ENCODE assay signal across 1 cellular context in the genomic region with DNA sequence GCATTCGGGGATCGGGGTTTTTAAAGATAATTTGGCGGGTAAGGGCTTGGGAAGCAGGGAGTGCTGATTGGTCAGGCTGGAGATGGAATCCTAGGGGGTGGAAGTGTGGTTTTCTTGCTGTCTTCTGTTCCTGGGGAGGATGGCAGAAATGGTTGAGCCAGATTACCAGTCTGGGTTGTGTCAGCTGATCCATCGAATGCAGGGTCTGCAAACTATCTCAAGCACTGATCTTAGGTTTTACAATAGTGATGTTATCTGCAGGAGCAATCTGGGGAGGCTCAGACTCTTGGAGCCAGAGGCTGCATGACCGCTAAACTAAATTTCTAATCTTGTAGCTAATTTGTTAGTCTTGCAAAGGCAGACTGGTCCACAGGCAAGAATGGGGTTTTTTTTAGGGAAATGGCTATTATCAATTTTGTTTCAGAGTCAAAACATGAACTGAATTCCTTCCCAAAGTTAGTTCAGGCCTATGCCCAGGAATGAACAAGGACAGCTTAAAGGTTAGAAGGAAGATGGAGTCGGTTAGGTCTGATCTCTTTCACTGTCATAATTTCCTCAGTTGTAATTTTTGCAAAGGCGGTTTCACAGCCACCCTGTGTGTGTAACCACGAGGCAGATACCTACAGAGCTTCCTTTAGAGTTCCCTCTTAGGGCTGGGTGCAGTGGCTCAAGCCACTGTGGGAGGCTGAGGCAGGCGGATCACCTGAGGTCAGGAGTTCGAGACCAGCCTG.
TF ChIP-seq lines count a peak whose summit lies in the region.

No MANE protein-coding gene starts in this region.

TF ChIP-seq in K562, 482 proteins besides CTCF, POLR2A, EP300 and RAD21 (continued from another document and continues in another):
- peak; percentile 62; the same call in 1 of the 2 replicates for TF ChIP-seq TCFL5 (CRISPR knock-in tag; conservative IDR thresholded peaks at IDR 0.05)
- TF ChIP-seq ZNF444 (CRISPR knock-in tag; IDR thresholded peaks at IDR 0.05) = peak; percentile 69; the same call in 1 of the 2 replicates
- TF ChIP-seq DDX20 (tag; IDR thresholded peaks at IDR 0.05; ENCODE audit: low read depth) = peak; percentile 88
- 0 out of 2 replicates have a peak, but pooled peaks have one; percentile 23 for TF ChIP-seq MECOM (CRISPR knock-in tag; IDR thresholded peaks at IDR 0.05)
- TF ChIP-seq SOX6 (IDR thresholded peaks at IDR 0.05) = peak; percentile 21; the same call in 1 of the 2 replicates
- TF ChIP-seq ZNF311 (CRISPR knock-in tag; IDR thresholded peaks at IDR 0.05) = peak; percentile 61; the same call in 1 of the 2 replicates
- no peak for TF ChIP-seq FOXP1 (CRISPR knock-in tag; IDR thresholded peaks at IDR 0.05)
- TF ChIP-seq ZNF239 (CRISPR knock-in tag; IDR thresholded peaks at IDR 0.05) = peak; percentile 67; the same call in 1 of the 2 replicates
- TF ChIP-seq GABPB2 (CRISPR knock-in tag; conservative IDR thresholded peaks at IDR 0.05) = no peak
- TF ChIP-seq, protein P1, sequence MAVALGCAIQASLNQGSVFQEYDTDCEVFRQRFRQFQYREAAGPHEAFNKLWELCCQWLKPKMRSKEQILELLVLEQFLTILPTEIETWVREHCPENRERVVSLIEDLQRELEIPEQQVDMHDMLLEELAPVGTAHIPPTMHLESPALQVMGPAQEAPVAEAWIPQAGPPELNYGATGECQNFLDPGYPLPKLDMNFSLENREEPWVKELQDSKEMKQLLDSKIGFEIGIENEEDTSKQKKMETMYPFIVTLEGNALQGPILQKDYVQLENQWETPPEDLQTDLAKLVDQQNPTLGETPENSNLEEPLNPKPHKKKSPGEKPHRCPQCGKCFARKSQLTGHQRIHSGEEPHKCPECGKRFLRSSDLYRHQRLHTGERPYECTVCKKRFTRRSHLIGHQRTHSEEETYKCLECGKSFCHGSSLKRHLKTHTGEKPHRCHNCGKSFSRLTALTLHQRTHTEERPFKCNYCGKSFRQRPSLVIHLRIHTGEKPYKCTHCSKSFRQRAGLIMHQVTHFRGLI (CRISPR knock-in tag; IDR thresholded peaks at IDR 0.05) = peak; percentile 85
- no peak for TF ChIP-seq ZNF184 (CRISPR knock-in tag; IDR thresholded peaks at IDR 0.05)
- peak; percentile 82; the same call in 1 of the 2 replicates for TF ChIP-seq PTRF (tag; IDR thresholded peaks at IDR 0.05)
- TF ChIP-seq, protein P2, sequence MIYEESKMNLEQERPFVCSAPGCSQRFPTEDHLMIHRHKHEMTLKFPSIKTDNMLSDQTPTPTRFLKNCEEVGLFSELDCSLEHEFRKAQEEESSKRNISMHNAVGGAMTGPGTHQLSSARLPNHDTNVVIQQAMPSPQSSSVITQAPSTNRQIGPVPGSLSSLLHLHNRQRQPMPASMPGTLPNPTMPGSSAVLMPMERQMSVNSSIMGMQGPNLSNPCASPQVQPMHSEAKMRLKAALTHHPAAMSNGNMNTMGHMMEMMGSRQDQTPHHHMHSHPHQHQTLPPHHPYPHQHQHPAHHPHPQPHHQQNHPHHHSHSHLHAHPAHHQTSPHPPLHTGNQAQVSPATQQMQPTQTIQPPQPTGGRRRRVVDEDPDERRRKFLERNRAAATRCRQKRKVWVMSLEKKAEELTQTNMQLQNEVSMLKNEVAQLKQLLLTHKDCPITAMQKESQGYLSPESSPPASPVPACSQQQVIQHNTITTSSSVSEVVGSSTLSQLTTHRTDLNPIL (CRISPR knock-in tag; IDR thresholded peaks at IDR 0.05) = peak; percentile 47; the same call in 1 of the 2 replicates
- TF ChIP-seq HIVEP1 (CRISPR knock-in tag; IDR thresholded peaks at IDR 0.05) = peak; percentile 88
- peak; percentile 72; the same call in 1 of the 2 replicates for TF ChIP-seq ELF2 (CRISPR knock-in tag; IDR thresholded peaks at IDR 0.05)
- TF ChIP-seq, protein P3, sequence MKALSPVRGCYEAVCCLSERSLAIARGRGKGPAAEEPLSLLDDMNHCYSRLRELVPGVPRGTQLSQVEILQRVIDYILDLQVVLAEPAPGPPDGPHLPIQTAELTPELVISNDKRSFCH (CRISPR knock-in tag; IDR thresholded peaks at IDR 0.05) = no peak
- TF ChIP-seq, protein P3 (tag; IDR thresholded peaks at IDR 0.05) = peak; percentile 64; the same call in 1 of the 2 replicates
- peak; percentile 91; the same call in 1 of the 2 replicates for TF ChIP-seq ZNF76 (CRISPR knock-in tag; IDR thresholded peaks at IDR 0.05; ENCODE audit: borderline replicate concordance)
- TF ChIP-seq BRD9 (IDR thresholded peaks at IDR 0.05; ENCODE audit: low read depth, partially characterized antibody) = no peak
- TF ChIP-seq RFX1 (IDR thresholded peaks at IDR 0.05) = no peak
- TF ChIP-seq ZNF766 (CRISPR knock-in tag; conservative IDR thresholded peaks at IDR 0.05) = peak; percentile 72; the same call in 1 of the 2 replicates
- 0 out of 2 replicates have a peak, but pooled peaks have one; percentile 19 for TF ChIP-seq CAMTA2 (CRISPR knock-in tag; conservative IDR thresholded peaks at IDR 0.05)
- TF ChIP-seq NR4A1 (CRISPR knock-in tag; IDR thresholded peaks at IDR 0.05) = no peak
- TF ChIP-seq NR4A1 (tag; IDR thresholded peaks at IDR 0.05) = peak; percentile 85
- no peak for TF ChIP-seq CHD4 (IDR thresholded peaks at IDR 0.05; ENCODE audit: insufficient read depth, insufficient replicate concordance, low read depth, low read length, poor library complexity, severe bottlenecking)
- TF ChIP-seq, protein P4, sequence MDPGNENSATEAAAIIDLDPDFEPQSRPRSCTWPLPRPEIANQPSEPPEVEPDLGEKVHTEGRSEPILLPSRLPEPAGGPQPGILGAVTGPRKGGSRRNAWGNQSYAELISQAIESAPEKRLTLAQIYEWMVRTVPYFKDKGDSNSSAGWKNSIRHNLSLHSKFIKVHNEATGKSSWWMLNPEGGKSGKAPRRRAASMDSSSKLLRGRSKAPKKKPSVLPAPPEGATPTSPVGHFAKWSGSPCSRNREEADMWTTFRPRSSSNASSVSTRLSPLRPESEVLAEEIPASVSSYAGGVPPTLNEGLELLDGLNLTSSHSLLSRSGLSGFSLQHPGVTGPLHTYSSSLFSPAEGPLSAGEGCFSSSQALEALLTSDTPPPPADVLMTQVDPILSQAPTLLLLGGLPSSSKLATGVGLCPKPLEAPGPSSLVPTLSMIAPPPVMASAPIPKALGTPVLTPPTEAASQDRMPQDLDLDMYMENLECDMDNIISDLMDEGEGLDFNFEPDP (CRISPR knock-in tag; IDR thresholded peaks at IDR 0.05) = peak; percentile 55; the same call in 1 of the 2 replicates
- TF ChIP-seq, protein P5, sequence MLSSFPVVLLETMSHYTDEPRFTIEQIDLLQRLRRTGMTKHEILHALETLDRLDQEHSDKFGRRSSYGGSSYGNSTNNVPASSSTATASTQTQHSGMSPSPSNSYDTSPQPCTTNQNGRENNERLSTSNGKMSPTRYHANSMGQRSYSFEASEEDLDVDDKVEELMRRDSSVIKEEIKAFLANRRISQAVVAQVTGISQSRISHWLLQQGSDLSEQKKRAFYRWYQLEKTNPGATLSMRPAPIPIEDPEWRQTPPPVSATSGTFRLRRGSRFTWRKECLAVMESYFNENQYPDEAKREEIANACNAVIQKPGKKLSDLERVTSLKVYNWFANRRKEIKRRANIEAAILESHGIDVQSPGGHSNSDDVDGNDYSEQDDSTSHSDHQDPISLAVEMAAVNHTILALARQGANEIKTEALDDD (IDR thresholded peaks at IDR 0.05) = peak; percentile 23; the same call in 1 of the 2 replicates
- peak; percentile 82 for TF ChIP-seq ZNF79 (CRISPR knock-in tag; IDR thresholded peaks at IDR 0.05; ENCODE audit: low read depth)
- peak in 1 of 2 experiments; percentile 71; a peak in 1 of 4 replicates for TF ChIP-seq TEAD1 (CRISPR knock-in tag; IDR thresholded peaks at IDR 0.05)
- peak; percentile 40; the same call in 1 of the 2 replicates for TF ChIP-seq DMBX1 (CRISPR knock-in tag; IDR thresholded peaks at IDR 0.05; ENCODE audit: borderline replicate concordance)
- TF ChIP-seq PTTG1 (tag; IDR thresholded peaks at IDR 0.05; ENCODE audit: low read depth) = peak; percentile 83; the same call in 1 of the 2 replicates
- TF ChIP-seq, protein P6, sequence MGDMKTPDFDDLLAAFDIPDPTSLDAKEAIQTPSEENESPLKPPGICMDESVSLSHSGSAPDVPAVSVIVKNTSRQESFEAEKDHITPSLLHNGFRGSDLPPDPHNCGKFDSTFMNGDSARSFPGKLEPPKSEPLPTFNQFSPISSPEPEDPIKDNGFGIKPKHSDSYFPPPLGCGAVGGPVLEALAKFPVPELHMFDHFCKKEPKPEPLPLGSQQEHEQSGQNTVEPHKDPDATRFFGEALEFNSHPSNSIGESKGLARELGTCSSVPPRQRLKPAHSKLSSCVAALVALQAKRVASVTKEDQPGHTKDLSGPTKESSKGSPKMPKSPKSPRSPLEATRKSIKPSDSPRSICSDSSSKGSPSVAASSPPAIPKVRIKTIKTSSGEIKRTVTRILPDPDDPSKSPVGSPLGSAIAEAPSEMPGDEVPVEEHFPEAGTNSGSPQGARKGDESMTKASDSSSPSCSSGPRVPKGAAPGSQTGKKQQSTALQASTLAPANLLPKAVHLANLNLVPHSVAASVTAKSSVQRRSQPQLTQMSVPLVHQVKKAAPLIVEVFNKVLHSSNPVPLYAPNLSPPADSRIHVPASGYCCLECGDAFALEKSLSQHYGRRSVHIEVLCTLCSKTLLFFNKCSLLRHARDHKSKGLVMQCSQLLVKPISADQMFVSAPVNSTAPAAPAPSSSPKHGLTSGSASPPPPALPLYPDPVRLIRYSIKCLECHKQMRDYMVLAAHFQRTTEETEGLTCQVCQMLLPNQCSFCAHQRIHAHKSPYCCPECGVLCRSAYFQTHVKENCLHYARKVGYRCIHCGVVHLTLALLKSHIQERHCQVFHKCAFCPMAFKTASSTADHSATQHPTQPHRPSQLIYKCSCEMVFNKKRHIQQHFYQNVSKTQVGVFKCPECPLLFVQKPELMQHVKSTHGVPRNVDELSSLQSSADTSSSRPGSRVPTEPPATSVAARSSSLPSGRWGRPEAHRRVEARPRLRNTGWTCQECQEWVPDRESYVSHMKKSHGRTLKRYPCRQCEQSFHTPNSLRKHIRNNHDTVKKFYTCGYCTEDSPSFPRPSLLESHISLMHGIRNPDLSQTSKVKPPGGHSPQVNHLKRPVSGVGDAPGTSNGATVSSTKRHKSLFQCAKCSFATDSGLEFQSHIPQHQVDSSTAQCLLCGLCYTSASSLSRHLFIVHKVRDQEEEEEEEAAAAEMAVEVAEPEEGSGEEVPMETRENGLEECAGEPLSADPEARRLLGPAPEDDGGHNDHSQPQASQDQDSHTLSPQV (IDR thresholded peaks at IDR 0.05) = peak; percentile 51; the same call in 1 of the 2 replicates
- TF ChIP-seq MEF2D (tag; conservative IDR thresholded peaks at IDR 0.05; ENCODE audit: low read depth) = peak; percentile 85; the same call in 1 of the 2 replicates
- peak; percentile 45; the same call in 1 of the 2 replicates for TF ChIP-seq ZNF644 (tag; IDR thresholded peaks at IDR 0.05; ENCODE audit: low read depth)
- TF ChIP-seq, protein P7, sequence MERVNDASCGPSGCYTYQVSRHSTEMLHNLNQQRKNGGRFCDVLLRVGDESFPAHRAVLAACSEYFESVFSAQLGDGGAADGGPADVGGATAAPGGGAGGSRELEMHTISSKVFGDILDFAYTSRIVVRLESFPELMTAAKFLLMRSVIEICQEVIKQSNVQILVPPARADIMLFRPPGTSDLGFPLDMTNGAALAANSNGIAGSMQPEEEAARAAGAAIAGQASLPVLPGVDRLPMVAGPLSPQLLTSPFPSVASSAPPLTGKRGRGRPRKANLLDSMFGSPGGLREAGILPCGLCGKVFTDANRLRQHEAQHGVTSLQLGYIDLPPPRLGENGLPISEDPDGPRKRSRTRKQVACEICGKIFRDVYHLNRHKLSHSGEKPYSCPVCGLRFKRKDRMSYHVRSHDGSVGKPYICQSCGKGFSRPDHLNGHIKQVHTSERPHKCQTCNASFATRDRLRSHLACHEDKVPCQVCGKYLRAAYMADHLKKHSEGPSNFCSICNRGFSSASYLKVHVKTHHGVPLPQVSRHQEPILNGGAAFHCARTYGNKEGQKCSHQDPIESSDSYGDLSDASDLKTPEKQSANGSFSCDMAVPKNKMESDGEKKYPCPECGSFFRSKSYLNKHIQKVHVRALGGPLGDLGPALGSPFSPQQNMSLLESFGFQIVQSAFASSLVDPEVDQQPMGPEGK (CRISPR knock-in tag; IDR thresholded peaks at IDR 0.05; ENCODE audit: borderline replicate concordance) = peak; percentile 66; the same call in 1 of the 2 replicates
- TF ChIP-seq TCF7 (IDR thresholded peaks at IDR 0.05; ENCODE audit: borderline replicate concordance) = no peak
- no peak for TF ChIP-seq SMARCE1 (IDR thresholded peaks at IDR 0.05)
- no peak for TF ChIP-seq SRF (CRISPR knock-in tag; IDR thresholded peaks at IDR 0.05)
- TF ChIP-seq KLF6 (CRISPR knock-in tag; IDR thresholded peaks at IDR 0.05; ENCODE audit: borderline replicate concordance) = peak; percentile 91; the same call in 1 of the 2 replicates
- TF ChIP-seq PYGO2 (tag; IDR thresholded peaks at IDR 0.05) = 0 out of 2 replicates have a peak, but pooled peaks have one; percentile 29
- TF ChIP-seq, protein P8, sequence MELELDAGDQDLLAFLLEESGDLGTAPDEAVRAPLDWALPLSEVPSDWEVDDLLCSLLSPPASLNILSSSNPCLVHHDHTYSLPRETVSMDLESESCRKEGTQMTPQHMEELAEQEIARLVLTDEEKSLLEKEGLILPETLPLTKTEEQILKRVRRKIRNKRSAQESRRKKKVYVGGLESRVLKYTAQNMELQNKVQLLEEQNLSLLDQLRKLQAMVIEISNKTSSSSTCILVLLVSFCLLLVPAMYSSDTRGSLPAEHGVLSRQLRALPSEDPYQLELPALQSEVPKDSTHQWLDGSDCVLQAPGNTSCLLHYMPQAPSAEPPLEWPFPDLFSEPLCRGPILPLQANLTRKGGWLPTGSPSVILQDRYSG (tag; conservative IDR thresholded peaks at IDR 0.05; ENCODE audit: low read depth) = peak; percentile 79
- TF ChIP-seq, protein P9, sequence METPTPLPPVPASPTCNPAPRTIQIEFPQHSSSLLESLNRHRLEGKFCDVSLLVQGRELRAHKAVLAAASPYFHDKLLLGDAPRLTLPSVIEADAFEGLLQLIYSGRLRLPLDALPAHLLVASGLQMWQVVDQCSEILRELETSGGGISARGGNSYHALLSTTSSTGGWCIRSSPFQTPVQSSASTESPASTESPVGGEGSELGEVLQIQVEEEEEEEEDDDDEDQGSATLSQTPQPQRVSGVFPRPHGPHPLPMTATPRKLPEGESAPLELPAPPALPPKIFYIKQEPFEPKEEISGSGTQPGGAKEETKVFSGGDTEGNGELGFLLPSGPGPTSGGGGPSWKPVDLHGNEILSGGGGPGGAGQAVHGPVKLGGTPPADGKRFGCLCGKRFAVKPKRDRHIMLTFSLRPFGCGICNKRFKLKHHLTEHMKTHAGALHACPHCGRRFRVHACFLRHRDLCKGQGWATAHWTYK (CRISPR knock-in tag; IDR thresholded peaks at IDR 0.05) = peak; percentile 83; the same call in 1 of the 2 replicates
- TF ChIP-seq SMARCC2 (IDR thresholded peaks at IDR 0.05; ENCODE audit: low read depth) = no peak
- TF ChIP-seq, protein P10, sequence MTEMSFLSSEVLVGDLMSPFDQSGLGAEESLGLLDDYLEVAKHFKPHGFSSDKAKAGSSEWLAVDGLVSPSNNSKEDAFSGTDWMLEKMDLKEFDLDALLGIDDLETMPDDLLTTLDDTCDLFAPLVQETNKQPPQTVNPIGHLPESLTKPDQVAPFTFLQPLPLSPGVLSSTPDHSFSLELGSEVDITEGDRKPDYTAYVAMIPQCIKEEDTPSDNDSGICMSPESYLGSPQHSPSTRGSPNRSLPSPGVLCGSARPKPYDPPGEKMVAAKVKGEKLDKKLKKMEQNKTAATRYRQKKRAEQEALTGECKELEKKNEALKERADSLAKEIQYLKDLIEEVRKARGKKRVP (CRISPR knock-in tag; IDR thresholded peaks at IDR 0.05) = peak; percentile 52; the same call in 1 of the 2 replicates
- TF ChIP-seq ZBTB17 (CRISPR knock-in tag; IDR thresholded peaks at IDR 0.05) = peak; percentile 77
- peak; percentile 79; the same call in 1 of the 2 replicates for TF ChIP-seq SMAD3 (CRISPR knock-in tag; conservative IDR thresholded peaks at IDR 0.05)
- no peak for TF ChIP-seq ZC3H8 (IDR thresholded peaks at IDR 0.05)
